Comparison of ENCODE assay signal across 33 cellular contexts in genomic region chr1:181893937-181894336, GRCh38.
DNase-seq lines count a peak whose midpoint lies in the region; ATAC-seq, FAIRE-seq and TF ChIP-seq lines count a peak whose summit lies in the region.
"Had no signal": no experiment of that assay in that cellular context is flagged by ENCODE, and none has a peak within 500 bp of the region (broad histone marks: within the 10 kb centered on the region; RNA-seq: fewer than 3 reads in every experiment).

No MANE protein-coding gene starts in this region.

- BruUV-seq in K562 (replicated peaks; lab: Mats Ljungman, UMichigan) = no TSS peak

- FAIRE-seq in K562 (lab: Jason Lieb, UNC) = peak; percentile 42
- FAIRE-seq: A204.1, A549, D721Med had no signal

- H3K27me3 ChIP-seq in K562 (ENCODE audit: control insufficient read depth in 2 of 2, insufficient read depth in 2 of 2, low read length in 2 of 2) (no peaks in the 10 kb centered on the region), lower lobe of right lung (ENCODE audit: low read depth) (no peaks in the 10 kb centered on the region)
- H3K27me3 ChIP-seq: BE2C; BLaER1; BLaER1 treated with 17β-estradiol and CSF1 and Interleukin-3, amounts not matched to agents 10 nM and 100 nM had no signal

- no peaks in the 10 kb centered on the region for H3K9me1 ChIP-seq in K562 (ENCODE audit: control insufficient read depth, insufficient read depth, low read length)

- DNase-seq in OCI-M1 (lab: John Stamatoyannopoulos, UW) = peak; percentile 3
- peak; percentile 30 to 71 (median 46) for DNase-seq in K562 (ENCODE audit: extremely low read depth in 1 of 4, low spot score in 3 of 4)
- DNase-seq in chondrocyte (ENCODE audit: low spot score) = no peak
- DNase-seq in lower lobe of right lung = no peak
- DNase-seq: 8988T; ACHN; AML-193; BE2C; C1 segment of cervical spinal cord; Caco-2; Calu3; CD4-positive, alpha-beta memory T cell; CD4-positive, alpha-beta T cell; CD4-positive, CD25-positive, alpha-beta regulatory T cell; CD8-positive, alpha-beta memory T cell; CD8-positive, alpha-beta T cell; COR-L47; DMS 273 treated with DMSO at 0.1 percent for 48 hours; DMS153; DMS53; DMS79; DMS79 treated with DMSO at 0.1 percent for 48 hours; DND-41; EL had no signal

- no peak overlapping the region for H2AFZ ChIP-seq in K562 (ENCODE audit: low read depth, low read length)

- H3K27ac ChIP-seq in K562 (ENCODE audit: extremely low read depth, low read depth, low read length) = peak overlapping the region; percentile 15; the same call in 1 of the 3 replicates
- no peak overlapping the region for H3K27ac ChIP-seq in lower lobe of right lung
- H3K27ac ChIP-seq: 22Rv1; A549; BLaER1; BLaER1 treated with 17β-estradiol and CSF1 and Interleukin-3, amounts not matched to agents 10 nM and 100 nM; C4-2B had no signal

- POLR2A ChIA-PET in K562 (lab: Yijun Ruan, JAX) = interaction anchor here (0.6 to 0.7 kb wide), 2 partner anchors 11 to 23 kb away, joined by 3 read pairs; no protein-coding TSS in a partner anchor

- TF ChIP-seq RAD21 in K562 (CRISPR knock-in tag; conservative IDR thresholded peaks at IDR 0.05 in 1 of 2, IDR thresholded peaks at IDR 0.05 in 1 of 2) = no peak

- H4K20me1 ChIP-seq in K562 (replicated peaks; ENCODE audit: control insufficient read depth, insufficient read depth, low read length) = no peaks in the 10 kb centered on the region
- H4K20me1 ChIP-seq: BLaER1; BLaER1 treated with 17β-estradiol and CSF1 and Interleukin-3, amounts not matched to agents 10 nM and 100 nM had no signal

- H3K4me2 ChIP-seq in K562 (ENCODE audit: insufficient read depth, low read length) = peak overlapping the region; percentile 11; the same call in 1 of the 2 replicates
- H3K4me2 ChIP-seq: A549; BLaER1; BLaER1 treated with 17β-estradiol and CSF1 and Interleukin-3, amounts not matched to agents 10 nM and 100 nM had no signal

- CTCF ChIA-PET in K562 (lab: Yijun Ruan, JAX; ENCODE audit: low intra/inter-chr PET ratio) = no interaction called here

- H3K9me3 Mint-ChIP-seq in chondrocyte (ENCODE audit: low read depth) = peaks cover 2% of the 10 kb centered on the region
- H3K9me3 Mint-ChIP-seq: CD4-positive, alpha-beta T cell had no signal

- no peaks in the 10 kb centered on the region for H3K4me1 Mint-ChIP-seq in chondrocyte (ENCODE audit: low read depth)
- H3K4me1 Mint-ChIP-seq: B cell; CD14-positive monocyte; CD4-positive, alpha-beta memory T cell; CD4-positive, CD25-positive, alpha-beta regulatory T cell; CD8-positive, alpha-beta memory T cell had no signal

- H3K27me3 Mint-ChIP-seq in chondrocyte (ENCODE audit: low read depth) = no peaks in the 10 kb centered on the region
- H3K27me3 Mint-ChIP-seq: B cell had no signal

- peak; percentile 83 for ATAC-seq in K562
- no peak for ATAC-seq in lower lobe of right lung
- ATAC-seq: A549; CD8-positive, alpha-beta T cell had no signal

- H3K27ac Mint-ChIP-seq in chondrocyte (ENCODE audit: unreplicated experiment) = no peak overlapping the region
- H3K27ac Mint-ChIP-seq: B cell; CD14-positive monocyte; CD4-positive, alpha-beta memory T cell; CD4-positive, alpha-beta T cell; CD4-positive, CD25-positive, alpha-beta regulatory T cell; CD8-positive, alpha-beta memory T cell; CD8-positive, alpha-beta T cell had no signal

- in situ Hi-C loops in K562 (cut with MboI) = no loop called here

- no peak overlapping the region for H3K4me3 Mint-ChIP-seq in chondrocyte (ENCODE audit: unreplicated experiment)
- H3K4me3 Mint-ChIP-seq: B cell; CD14-positive monocyte; CD4-positive, alpha-beta memory T cell; CD4-positive, alpha-beta T cell; CD4-positive, CD25-positive, alpha-beta regulatory T cell; CD8-positive, alpha-beta memory T cell; CD8-positive, alpha-beta T cell had no signal

- TF ChIP-seq CTCF in K562 (IDR thresholded peaks at IDR 0.05 in 2 of 3, conservative IDR thresholded peaks at IDR 0.05 in 1 of 3; ENCODE audit: insufficient read depth in 2 of 3, low read depth in 1 of 3, low read length in 3 of 3) = no peak
- TF ChIP-seq CTCF in chondrocyte (IDR thresholded peaks at IDR 0.05) = no peak
- TF ChIP-seq CTCF in lower lobe of right lung (IDR thresholded peaks at IDR 0.05) = no peak

- WGBS in K562 (ENCODE audit: insufficient coverage, low coverage, missing lambda C conversion rate) = 0% methylated on average over 1 of the region's 1 CpG

- H3K36me3 ChIP-seq in K562 (ENCODE audit: control insufficient read depth, insufficient read depth, low read length) = no peaks in the 10 kb centered on the region; the same call in 2 of the 3 replicates
- H3K36me3 ChIP-seq in lower lobe of right lung = no peaks in the 10 kb centered on the region
- H3K36me3 ChIP-seq: BE2C; BLaER1; BLaER1 treated with 17β-estradiol and CSF1 and Interleukin-3, amounts not matched to agents 10 nM and 100 nM had no signal

- H3K4me1 ChIP-seq in K562 (replicated peaks in 1 of 2; ENCODE audit: control insufficient read depth in 2 of 2, insufficient read depth in 2 of 2, low read length in 2 of 2) (peaks cover 0 to 17% of the 10 kb centered on the region in 2 experiments; a peak in 4 of 5 replicates), lower lobe of right lung (no peaks in the 10 kb centered on the region)
- H3K4me1 ChIP-seq: A549; BE2C; BLaER1; BLaER1 treated with 17β-estradiol and CSF1 and Interleukin-3, amounts not matched to agents 10 nM and 100 nM; Caco-2 had no signal

- TF ChIP-seq EP300 in K562 (IDR thresholded peaks at IDR 0.05; ENCODE audit: low read length) = 0 out of 2 replicates have a peak, but pooled peaks have one; percentile 5

- TF ChIP-seq POLR2A in K562 (conservative IDR thresholded peaks at IDR 0.05) = no peak

- no peaks in the 10 kb centered on the region for H3K79me2 ChIP-seq in K562 (ENCODE audit: control insufficient read depth, insufficient read depth, low read length)

- H3K36me3 Mint-ChIP-seq in chondrocyte (ENCODE audit: low read depth) = no peaks in the 10 kb centered on the region
- H3K36me3 Mint-ChIP-seq: CD14-positive monocyte; CD4-positive, alpha-beta memory T cell; CD4-positive, CD25-positive, alpha-beta regulatory T cell; CD8-positive, alpha-beta memory T cell; CD8-positive, alpha-beta T cell had no signal

- no peak overlapping the region; a peak in 1 of 4 replicates for H3K9ac ChIP-seq in K562 (ENCODE audit: insufficient read depth in 1 of 2, low read depth in 2 of 2, low read length in 2 of 2)
- H3K9ac ChIP-seq: BLaER1; BLaER1 treated with 17β-estradiol and CSF1 and Interleukin-3, amounts not matched to agents 10 nM and 100 nM had no signal

- intact Hi-C loops in K562 (cut with micrococcal nuclease) = no loop called here
- intact Hi-C loops in lower lobe of right lung (cut with DNase I) = no loop called here

- H3K9me3 ChIP-seq in K562 (replicated peaks; ENCODE audit: control insufficient read depth, insufficient read depth, low read depth, low read length) = no peaks in the 10 kb centered on the region; the same call in 1 of the 2 replicates
- no peaks in the 10 kb centered on the region for H3K9me3 ChIP-seq in lower lobe of right lung
- H3K9me3 ChIP-seq: A549, BE2C, BLaER1, Caco-2 had no signal

- H3K4me3 ChIP-seq in K562 (no peak overlapping the region), lower lobe of right lung (no peak overlapping the region)
- H3K4me3 ChIP-seq: A549; BLaER1; BLaER1 treated with 17β-estradiol and CSF1 and Interleukin-3, amounts not matched to agents 10 nM and 100 nM had no signal

TF ChIP-seq in K562, 482 proteins besides CTCF, POLR2A, EP300 and RAD21 (continues in another document):
- TF ChIP-seq ESRRA (IDR thresholded peaks at IDR 0.05; ENCODE audit: borderline replicate concordance, low read depth) = peak; percentile 27; the same call in 1 of the 2 replicates
- no peak for TF ChIP-seq STAT5B (CRISPR knock-in tag; IDR thresholded peaks at IDR 0.05)
- TF ChIP-seq TEAD4 (IDR thresholded peaks at IDR 0.05; ENCODE audit: low read length) = peak; percentile 33; the same call in 1 of the 2 replicates
- TF ChIP-seq TEAD4 (CRISPR knock-in tag; IDR thresholded peaks at IDR 0.05; ENCODE audit: borderline replicate concordance) = no peak
- peak; percentile 71 for TF ChIP-seq CBFA2T3 (IDR thresholded peaks at IDR 0.05)
- peak; percentile 65 for TF ChIP-seq BHLHE40 (IDR thresholded peaks at IDR 0.05; ENCODE audit: low read length)
- TF ChIP-seq NFIC (IDR thresholded peaks at IDR 0.05) = peak; percentile 16; the same call in 1 of the 2 replicates
- no peak for TF ChIP-seq FIP1L1 (IDR thresholded peaks at IDR 0.05; ENCODE audit: low read depth, low read length, poor library complexity, severe bottlenecking)
- no peak for TF ChIP-seq NFIX (CRISPR knock-in tag; IDR thresholded peaks at IDR 0.05; ENCODE audit: low read depth)
- TF ChIP-seq ZNF589 (CRISPR knock-in tag; IDR thresholded peaks at IDR 0.05; ENCODE audit: low read depth) = 0 out of 2 replicates have a peak, but pooled peaks have one; percentile 64
- TF ChIP-seq ZBTB11 (CRISPR knock-in tag; IDR thresholded peaks at IDR 0.05) = peak in 1 of 3 experiments; percentile 28; a peak in 1 of 6 replicates
- 0 out of 2 replicates have a peak, but pooled peaks have one; percentile 0 for TF ChIP-seq CXXC5 (CRISPR knock-in tag; IDR thresholded peaks at IDR 0.05)
- TF ChIP-seq E2F3 (CRISPR knock-in tag; IDR thresholded peaks at IDR 0.05) = no peak
- no peak for TF ChIP-seq TAF15 (IDR thresholded peaks at IDR 0.05; ENCODE audit: low read depth, low read length)
- no peak for TF ChIP-seq GABPA (tag; conservative IDR thresholded peaks at IDR 0.05; ENCODE audit: low read depth)

Comparison
In these comparisons a context has a peak if more than half of its experiments do, and no peak if none do; other contexts are left out.
1. DNase-seq: peak in OCI-M1 (single experiment) and K562 (4 of 4); none in chondrocyte (single experiment) and lower lobe of right lung (single experiment).